17 cellular contexts compared by ENCODE assay signal in genomic region chr10:124675261-124675660, GRCh38.
DNase-seq lines count a peak whose midpoint lies in the region; ATAC-seq, FAIRE-seq and TF ChIP-seq lines count a peak whose summit lies in the region.
"Had no signal": no experiment of that assay in that cellular context is flagged by ENCODE, and none has a peak within 500 bp of the region (broad histone marks: within the 10 kb centered on the region; RNA-seq: fewer than 3 reads in every experiment).

No MANE protein-coding gene starts in this region.

- H3K4me1 Mint-ChIP-seq in activated naive CD4-positive, alpha-beta T cell treated with anti-CD3 and anti-CD28 coated beads for 36 hours (ENCODE audit: low read depth) = peaks cover 97% of the 10 kb centered on the region
- H3K4me1 Mint-ChIP-seq in astrocyte (ENCODE audit: low read depth, unreplicated experiment) = peaks cover 11% of the 10 kb centered on the region
- H3K4me1 Mint-ChIP-seq in mesothelial cell of epicardium = peaks cover 36% of the 10 kb centered on the region

- H3K36me3 ChIP-seq in astrocyte (ENCODE audit: insufficient read depth, low read length) (no peaks in the 10 kb centered on the region), MM.1S (replicated peaks; ENCODE audit: insufficient read depth, low read length) (no peaks in the 10 kb centered on the region)
- H3K36me3 ChIP-seq: breast epithelium had no signal

- no peak for ATAC-seq in HG02885 (IDR thresholded peaks at IDR 0.05; ENCODE audit: poor library complexity, unreplicated experiment)
- ATAC-seq: A549 had no signal

- intact Hi-C loops in activated naive CD4-positive, alpha-beta T cell treated with anti-CD3 and anti-CD28 coated beads for 36 hours (cut with micrococcal nuclease) = no loop called here

- H3K27ac ChIP-seq in astrocyte (ENCODE audit: low read depth, low read length) = no peak overlapping the region
- peak overlapping the region; percentile 95 for H3K27ac ChIP-seq in substantia nigra (ENCODE audit: low read depth, low read length, poor library complexity, severe bottlenecking)
- H3K27ac ChIP-seq in MM.1S (ENCODE audit: low read length) = no peak overlapping the region
- H3K27ac ChIP-seq: A549, breast epithelium, KMS-11 had no signal

- H3K36me3 Mint-ChIP-seq in activated naive CD4-positive, alpha-beta T cell treated with anti-CD3 and anti-CD28 coated beads for 36 hours (ENCODE audit: low read depth) = peaks cover 6% of the 10 kb centered on the region
- H3K36me3 Mint-ChIP-seq in astrocyte (ENCODE audit: low read depth, unreplicated experiment) (peaks cover 16% of the 10 kb centered on the region), mesothelial cell of epicardium (peaks cover 4% of the 10 kb centered on the region)

- H3K9ac ChIP-seq in astrocyte (ENCODE audit: low read length) = no peak overlapping the region
- no peak overlapping the region for H3K9ac ChIP-seq in MM.1S (ENCODE audit: low read length)
- H3K9ac ChIP-seq: KMS-11 had no signal

- H3K4me3 ChIP-seq in astrocyte (ENCODE audit: insufficient read depth, low read depth, low read length) = no peak overlapping the region
- H3K4me3 ChIP-seq in MM.1S (ENCODE audit: low read length) = no peak overlapping the region
- H3K4me3 ChIP-seq: A549, breast epithelium had no signal

- H3K9me3 Mint-ChIP-seq in activated naive CD4-positive, alpha-beta T cell treated with anti-CD3 and anti-CD28 coated beads for 36 hours = no peaks in the 10 kb centered on the region
- no peaks in the 10 kb centered on the region for H3K9me3 Mint-ChIP-seq in astrocyte (ENCODE audit: unreplicated experiment)
- H3K9me3 Mint-ChIP-seq in mesothelial cell of epicardium = no peaks in the 10 kb centered on the region
- H3K9me3 Mint-ChIP-seq: stimulated activated naive CD8-positive, alpha-beta T cell treated with anti-CD3 and anti-CD28 coated beads, Interleukin-15, Interleukin-2, amounts not matched to agents 100 ng/mL and 50 ng/mL, for 24 hours had no signal

- no peak for TF ChIP-seq CTCF in astrocyte (IDR thresholded peaks at IDR 0.05; ENCODE audit: insufficient read depth, low read depth, low read length)
- TF ChIP-seq CTCF in mesothelial cell of epicardium (IDR thresholded peaks at IDR 0.05; ENCODE audit: unreplicated experiment) = no peak
- no peak for TF ChIP-seq CTCF in MM.1S (IDR thresholded peaks at IDR 0.05; ENCODE audit: low read length)

- H3K27me3 Mint-ChIP-seq in activated naive CD4-positive, alpha-beta T cell treated with anti-CD3 and anti-CD28 coated beads for 36 hours (ENCODE audit: low read depth) = no peaks in the 10 kb centered on the region
- H3K27me3 Mint-ChIP-seq in astrocyte (ENCODE audit: low read depth, unreplicated experiment) (no peaks in the 10 kb centered on the region), mesothelial cell of epicardium (ENCODE audit: low read depth) (no peaks in the 10 kb centered on the region)
- H3K27me3 Mint-ChIP-seq: stimulated activated naive CD8-positive, alpha-beta T cell treated with anti-CD3 and anti-CD28 coated beads, Interleukin-15, Interleukin-2, amounts not matched to agents 100 ng/mL and 50 ng/mL, for 24 hours had no signal

- no peaks in the 10 kb centered on the region for H3K27me3 ChIP-seq in astrocyte (ENCODE audit: insufficient read depth, low read length)
- H3K27me3 ChIP-seq in MM.1S (replicated peaks; ENCODE audit: insufficient read depth, low read length) = no peaks in the 10 kb centered on the region
- H3K27me3 ChIP-seq: breast epithelium had no signal

- H3F3A ChIP-seq in MM.1S (ENCODE audit: insufficient read depth, low read length) = no peaks in the 10 kb centered on the region

- H3K9me2 ChIP-seq in MM.1S (replicated peaks; ENCODE audit: insufficient read depth, low read length) = no peaks in the 10 kb centered on the region

- H3K4me2 ChIP-seq in astrocyte (ENCODE audit: low read length) (no peak overlapping the region), MM.1S (ENCODE audit: low read depth, low read length) (no peak overlapping the region)
- H3K4me2 ChIP-seq: A549, KMS-11 had no signal

- H3K27ac Mint-ChIP-seq in activated naive CD4-positive, alpha-beta T cell treated with anti-CD3 and anti-CD28 coated beads for 36 hours = peak overlapping the region; percentile 21
- H3K27ac Mint-ChIP-seq in astrocyte (ENCODE audit: unreplicated experiment) (peak overlapping the region; percentile 20), mesothelial cell of epicardium (peak overlapping the region; percentile 87)

- H3K4me1 ChIP-seq in astrocyte (ENCODE audit: insufficient read depth, low read length) (no peaks in the 10 kb centered on the region), MM.1S (ENCODE audit: low read length) (no peaks in the 10 kb centered on the region)
- H3K4me1 ChIP-seq: A549 had no signal

- FAIRE-seq in astrocyte (lab: Jason Lieb, UNC) = no peak
- FAIRE-seq: A549, frontal cortex, H54 had no signal

- no peak overlapping the region for H3K4me3 Mint-ChIP-seq in activated naive CD4-positive, alpha-beta T cell treated with anti-CD3 and anti-CD28 coated beads for 36 hours
- no peak overlapping the region for H3K4me3 Mint-ChIP-seq in astrocyte (ENCODE audit: unreplicated experiment)
- H3K4me3 Mint-ChIP-seq in mesothelial cell of epicardium = no peak overlapping the region
- H3K4me3 Mint-ChIP-seq: stimulated activated naive CD8-positive, alpha-beta T cell treated with anti-CD3 and anti-CD28 coated beads, Interleukin-15, Interleukin-2, amounts not matched to agents 100 ng/mL and 50 ng/mL, for 24 hours had no signal

- H3K79me2 ChIP-seq in astrocyte (ENCODE audit: insufficient read depth, low read length) = peaks cover 8% of the 10 kb centered on the region
- H3K79me2 ChIP-seq in MM.1S (ENCODE audit: low read length) = peaks cover 58% of the 10 kb centered on the region

- DNase-seq in activated naive CD4-positive, alpha-beta T cell treated with anti-CD3 and anti-CD28 coated beads for 36 hours = no peak
- DNase-seq in activated naive CD4-positive, alpha-beta T cell treated with anti-CD3 and anti-CD28 coated beads, Interleukin-2, amount 50 U/mL, for 16 hours = no peak
- DNase-seq in astrocyte (ENCODE audit: low read depth) = no peak
- DNase-seq in mesothelial cell of epicardium (ENCODE audit: low spot score in 2 of 2, unreplicated experiment in 2 of 2) = no peak
- DNase-seq in substantia nigra (lab: John Stamatoyannopoulos, UW) = peak in 8 of 49 donors; percentile 21 to 53 (median 30)
- DNase-seq in MM.1S = no peak
- DNase-seq in D341Med (ENCODE audit: low spot score) = no peak
- DNase-seq: activated CD4-positive, alpha-beta T cell treated with anti-CD3 and anti-CD28 coated beads, Interleukin-2, amount 50 U/mL, for 1 hour; activated effector memory CD4-positive, alpha-beta T cell treated with anti-CD3 and anti-CD28 coated beads, Interleukin-2, amount 50 U/mL, for 16 hours; NCI-H69 had no signal

- H3K9me3 ChIP-seq in astrocyte (ENCODE audit: insufficient read depth, low read depth, low read length) (no peaks in the 10 kb centered on the region), MM.1S (replicated peaks; ENCODE audit: insufficient read depth, low read length) (no peaks in the 10 kb centered on the region)
- H3K9me3 ChIP-seq: A549, breast epithelium had no signal

- H2AFZ ChIP-seq in astrocyte (ENCODE audit: low read depth, low read length) (no peak overlapping the region), MM.1S (ENCODE audit: low read length) (no peak overlapping the region)

- CTCF ChIA-PET in activated naive CD4-positive, alpha-beta T cell treated with anti-CD3 and anti-CD28 coated beads for 36 hours (lab: Charles Lee) = interaction anchor here (0.9 to 1.4 kb wide), 2 partner anchors 28 to 66 kb away, joined by 3 to 4 read pairs; no protein-coding TSS in a partner anchor

- H4K20me1 ChIP-seq in astrocyte (ENCODE audit: insufficient read depth, low read length) (peaks cover 91% of the 10 kb centered on the region), MM.1S (ENCODE audit: insufficient read depth, low read length) (no peaks in the 10 kb centered on the region)

Comparison
In these comparisons a context has a peak if more than half of its experiments do, and no peak if none do; other contexts are left out.
1. H3K27ac Mint-ChIP-seq: peak in every context shown above with its lines; median percentile 87 in mesothelial cell of epicardium; 21 in activated naive CD4-positive, alpha-beta T cell treated with anti-CD3 and anti-CD28 coated beads for 36 hours; 20 in astrocyte.